In the genomic region with DNA sequence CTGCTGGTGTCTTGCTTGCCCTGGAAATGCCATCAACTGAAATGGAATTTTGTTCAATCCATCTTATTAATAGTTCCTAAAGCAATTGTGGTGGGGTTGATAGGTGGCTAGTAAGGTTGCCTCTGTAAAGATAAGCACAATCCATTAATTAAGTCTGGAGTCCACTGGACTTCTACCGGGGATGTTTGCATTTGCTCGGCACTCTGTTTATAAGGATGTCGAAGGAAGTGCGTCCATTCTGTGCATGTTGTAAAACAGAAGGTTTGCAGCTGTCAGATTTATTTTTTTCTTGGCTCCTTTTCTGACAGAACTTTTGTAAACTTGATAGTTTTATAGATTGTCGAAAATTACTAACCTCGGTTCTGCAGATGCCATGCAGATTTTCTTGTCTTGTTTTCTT, we compare ENCODE assay signal across 12 cellular contexts. TPM values are rescaled to one million over a fixed set of nuclear protein-coding genes. Genes with fewer than 3 reads are reported as not detected.
DNase-seq lines count a peak whose midpoint lies in the region; ATAC-seq, FAIRE-seq and TF ChIP-seq lines count a peak whose summit lies in the region.
"Had no signal": no experiment of that assay in that cellular context is flagged by ENCODE, and none has a peak within 500 bp of the region (broad histone marks: within the 10 kb centered on the region; RNA-seq: fewer than 3 reads in every experiment).

No MANE protein-coding gene starts in this region.

- BruUV-seq in endothelial cell of umbilical vein (replicated peaks; lab: Mats Ljungman, UMichigan) = no TSS peak

- no peaks in the 10 kb centered on the region for H3K9me3 ChIP-seq in SU-DHL-6 (ENCODE audit: insufficient read depth, low read length)
- H3K9me3 ChIP-seq in endothelial cell of umbilical vein (replicated peaks; ENCODE audit: control insufficient read depth, insufficient read depth, low read length) = no peaks in the 10 kb centered on the region
- no peaks in the 10 kb centered on the region for H3K9me3 ChIP-seq in upper lobe of right lung
- H3K9me3 ChIP-seq: thoracic aorta had no signal

- H3K27me3 Mint-ChIP-seq in activated T-cell treated with anti-CD3 and anti-CD28 coated beads, Interleukin-2, amount 50 U/mL, for 4 hours (ENCODE audit: low read depth) = no peaks in the 10 kb centered on the region
- H3K27me3 Mint-ChIP-seq in stimulated activated naive CD8-positive, alpha-beta T cell treated with anti-CD3 and anti-CD28 coated beads, Interleukin-15, amount 100 ng/mL, for 72 hours = no peaks in the 10 kb centered on the region

- POLR2A ChIA-PET in endothelial cell of umbilical vein (lab: Charles Lee) = no interaction called here

- intact Hi-C loops in endothelial cell of umbilical vein (cut with micrococcal nuclease) (no loop called here), upper lobe of right lung (cut with DNase I) (no loop called here)

- DNase-seq in activated T-cell treated with anti-CD3 and anti-CD28 coated beads, Interleukin-2, amount 50 U/mL, for 4 hours = no peak
- DNase-seq in activated T-cell treated with anti-CD3 and anti-CD28 coated beads for 4 hours (no peak), endothelial cell of umbilical vein (ENCODE audit: low read depth, low spot score) (peak; percentile 5), upper lobe of right lung (no peak), omental fat pad (ENCODE audit: low spot score) (no peak)
- DNase-seq in stimulated activated naive CD8-positive, alpha-beta T cell treated with anti-CD3 and anti-CD28 coated beads, Interleukin-15, amount 100 ng/mL, for 72 hours = no peak
- DNase-seq: dorsolateral prefrontal cortex, NCI-H1417 treated with DMSO at 0.1 percent for 48 hours had no signal

- H3K27ac ChIP-seq in SU-DHL-6 (ENCODE audit: low read depth, low read length) = peak overlapping the region; percentile 98
- no peak overlapping the region for H3K27ac ChIP-seq in endothelial cell of umbilical vein (ENCODE audit: insufficient read depth, low read depth, low read length)
- H3K27ac ChIP-seq in upper lobe of right lung = no peak overlapping the region
- H3K27ac ChIP-seq: dorsolateral prefrontal cortex, thoracic aorta had no signal

- TF ChIP-seq POLR2A in endothelial cell of umbilical vein (IDR thresholded peaks at IDR 0.05; ENCODE audit: low read depth, low read length) = no peak

- H3K9me2 ChIP-seq in SU-DHL-6 (replicated peaks; ENCODE audit: insufficient read depth, low read length) = no peaks in the 10 kb centered on the region

- H4K20me1 ChIP-seq in SU-DHL-6 (ENCODE audit: low read depth, low read length) (no peaks in the 10 kb centered on the region), endothelial cell of umbilical vein (replicated peaks; ENCODE audit: control insufficient read depth, extremely low read depth, insufficient read depth, low read length) (no peaks in the 10 kb centered on the region)

- TF ChIP-seq CTCF in SU-DHL-6 (IDR thresholded peaks at IDR 0.05; ENCODE audit: insufficient read depth, low read length, poor library complexity, severe bottlenecking) = no peak
- TF ChIP-seq CTCF in endothelial cell of umbilical vein (IDR thresholded peaks at IDR 0.05; ENCODE audit: extremely low read depth in 1 of 2, insufficient read depth in 1 of 2, low read depth in 1 of 2, low read length in 2 of 2) = no peak
- TF ChIP-seq CTCF in upper lobe of right lung (IDR thresholded peaks at IDR 0.05) = no peak
- no peak for TF ChIP-seq CTCF in omental fat pad (IDR thresholded peaks at IDR 0.05)

- no peaks in the 10 kb centered on the region for H3K36me3 ChIP-seq in SU-DHL-6 (ENCODE audit: low read length)
- H3K36me3 ChIP-seq in endothelial cell of umbilical vein (ENCODE audit: control insufficient read depth in 2 of 2, extremely low read depth in 1 of 2, insufficient read depth in 2 of 2, low read length in 2 of 2) = no peaks in the 10 kb centered on the region
- no peaks in the 10 kb centered on the region for H3K36me3 ChIP-seq in upper lobe of right lung
- H3K36me3 ChIP-seq: thoracic aorta had no signal

- peaks cover 97% of the 10 kb centered on the region for H3F3A ChIP-seq in SU-DHL-6 (ENCODE audit: insufficient read depth)

- H3K79me2 ChIP-seq in SU-DHL-6 (ENCODE audit: insufficient read depth, low read length) (peaks cover 84% of the 10 kb centered on the region), endothelial cell of umbilical vein (ENCODE audit: control insufficient read depth, insufficient read depth, low read length) (no peaks in the 10 kb centered on the region)

- CTCF ChIA-PET in endothelial cell of umbilical vein (lab: Charles Lee) = interaction anchor here (1.4 kb wide), 1 partner anchor 13 kb away, joined by 3 read pairs; no protein-coding TSS in a partner anchor

- H3K4me1 ChIP-seq in endothelial cell of umbilical vein (ENCODE audit: control insufficient read depth, extremely low read depth, insufficient read depth, low read length) (peaks cover 7% of the 10 kb centered on the region), upper lobe of right lung (peaks cover 20% of the 10 kb centered on the region)

- no peak for ATAC-seq in activated T-cell treated with anti-CD3 and anti-CD28 coated beads, Interleukin-2, amount 50 U/mL, for 4 hours
- no peak for ATAC-seq in stimulated activated naive CD8-positive, alpha-beta T cell treated with anti-CD3 and anti-CD28 coated beads, Interleukin-15, amount 100 ng/mL, for 72 hours
- no peak for ATAC-seq in upper lobe of right lung
- ATAC-seq in GM21360 (IDR thresholded peaks at IDR 0.05; ENCODE audit: unreplicated experiment) = no peak
- ATAC-seq in omental fat pad (ENCODE audit: low FRiP score) = no peak

- H3K4me1 Mint-ChIP-seq in activated T-cell treated with anti-CD3 and anti-CD28 coated beads, Interleukin-2, amount 50 U/mL, for 4 hours (ENCODE audit: low read depth) = peaks cover 96% of the 10 kb centered on the region
- H3K4me1 Mint-ChIP-seq in stimulated activated naive CD8-positive, alpha-beta T cell treated with anti-CD3 and anti-CD28 coated beads, Interleukin-15, amount 100 ng/mL, for 72 hours = peaks cover 98% of the 10 kb centered on the region

- peak overlapping the region; percentile 94 for H3K4me2 ChIP-seq in SU-DHL-6 (ENCODE audit: low read depth, low read length, poor library complexity, severe bottlenecking)
- no peak overlapping the region for H3K4me2 ChIP-seq in endothelial cell of umbilical vein (ENCODE audit: insufficient read depth, low read length)
- H3K4me2 ChIP-seq: smooth muscle cell had no signal

- H3K9ac ChIP-seq in SU-DHL-6 (ENCODE audit: low read length) = peak overlapping the region; percentile 56
- no peak overlapping the region for H3K9ac ChIP-seq in endothelial cell of umbilical vein (replicated peaks; ENCODE audit: extremely low read depth, insufficient read depth, low read length)

- no peaks in the 10 kb centered on the region for H3K9me3 Mint-ChIP-seq in activated T-cell treated with anti-CD3 and anti-CD28 coated beads, Interleukin-2, amount 50 U/mL, for 4 hours
- no peaks in the 10 kb centered on the region for H3K9me3 Mint-ChIP-seq in stimulated activated naive CD8-positive, alpha-beta T cell treated with anti-CD3 and anti-CD28 coated beads, Interleukin-15, amount 100 ng/mL, for 72 hours

- dilution Hi-C loops in endothelial cell of umbilical vein (cut with MboI; ENCODE audit: extremely low pct_ligation_motif_present, low sequenced_read_pairs) = no loop called here

- peak overlapping the region; percentile 32 for H3K4me3 ChIP-seq in SU-DHL-6 (ENCODE audit: insufficient read depth, low read length, poor library complexity, severe bottlenecking)
- no peak overlapping the region for H3K4me3 ChIP-seq in endothelial cell of umbilical vein (replicated peaks in 1 of 3; ENCODE audit: insufficient read depth in 1 of 3, low read depth in 1 of 3, low read length in 3 of 3)
- no peak overlapping the region for H3K4me3 ChIP-seq in upper lobe of right lung
- H3K4me3 ChIP-seq: dorsolateral prefrontal cortex, smooth muscle cell, thoracic aorta had no signal

- no peak overlapping the region for H2AFZ ChIP-seq in SU-DHL-6 (ENCODE audit: low read depth, low read length, severe bottlenecking)
- H2AFZ ChIP-seq in endothelial cell of umbilical vein (ENCODE audit: low read depth, low read length) = no peak overlapping the region

- peaks cover 27% of the 10 kb centered on the region for H3K36me3 Mint-ChIP-seq in activated T-cell treated with anti-CD3 and anti-CD28 coated beads, Interleukin-2, amount 50 U/mL, for 4 hours (ENCODE audit: insufficient read depth)

- no peak for FAIRE-seq in endothelial cell of umbilical vein (lab: Jason Lieb, UNC)

- peak overlapping the region; percentile 91 to 97 for H3K27ac Mint-ChIP-seq in stimulated activated naive CD8-positive, alpha-beta T cell treated with anti-CD3 and anti-CD28 coated beads, Interleukin-15, amount 100 ng/mL, for 72 hours

- H3K27me3 ChIP-seq in SU-DHL-6 (ENCODE audit: low read length) (no peaks in the 10 kb centered on the region), endothelial cell of umbilical vein (ENCODE audit: control insufficient read depth in 2 of 2, insufficient read depth in 2 of 2, low read length in 2 of 2) (no peaks in the 10 kb centered on the region), upper lobe of right lung (no peaks in the 10 kb centered on the region)

- peak overlapping the region; percentile 76 for H3K4me3 Mint-ChIP-seq in activated T-cell treated with anti-CD3 and anti-CD28 coated beads, Interleukin-2, amount 50 U/mL, for 4 hours
- H3K4me3 Mint-ChIP-seq in stimulated activated naive CD8-positive, alpha-beta T cell treated with anti-CD3 and anti-CD28 coated beads, Interleukin-15, amount 100 ng/mL, for 72 hours = peak overlapping the region; percentile 79 to 85

- H3K9me1 ChIP-seq in endothelial cell of umbilical vein (replicated peaks; ENCODE audit: control insufficient read depth, extremely low read depth, insufficient read depth, low read length) = no peaks in the 10 kb centered on the region

TF ChIP-seq in endothelial cell of umbilical vein, 7 proteins besides CTCF, POLR2A, EP300 and RAD21 (continues in another document):
- TF ChIP-seq GATA2 (IDR thresholded peaks at IDR 0.05; ENCODE audit: insufficient read depth, insufficient read length, low read depth, low read length) = no peak
- TF ChIP-seq, protein P1, sequence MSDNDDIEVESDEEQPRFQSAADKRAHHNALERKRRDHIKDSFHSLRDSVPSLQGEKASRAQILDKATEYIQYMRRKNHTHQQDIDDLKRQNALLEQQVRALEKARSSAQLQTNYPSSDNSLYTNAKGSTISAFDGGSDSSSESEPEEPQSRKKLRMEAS (IDR thresholded peaks at IDR 0.05; ENCODE audit: insufficient read depth, insufficient read length) = no peak

RNA-seq across cellular contexts. Expression of gene TNFAIP8, which starts 12.8 kb away (rescaled TPM):
- 100 to 1,000 TPM; 275 to 314 (median 282) TPM for total RNA-seq in activated T-cell treated with anti-CD3 and anti-CD28 coated beads, Interleukin-2, amount 50 U/mL, for 4 hours
- total RNA-seq in endothelial cell of umbilical vein (6.0 and 7.4 TPM in 2 replicates), upper lobe of right lung (22.4 TPM), omental fat pad (100 to 1,000 TPM in 1 of 4 donors, 10 to 100 TPM in 3; 24.4 to 106 (median 75.0) TPM)
- 3.0 and 4.7 TPM in 2 replicates for polyA plus RNA-seq in endothelial cell of umbilical vein
- 7.6 and 10.1 TPM in 2 replicates for polyA plus RNA-seq in endothelial cell of umbilical vein (2011; cell fraction: cytosol; rRNA removed)
- 2.5 and 4.2 TPM in 2 replicates for polyA plus RNA-seq in endothelial cell of umbilical vein (2011; cell fraction: nucleus; rRNA removed)
- polyA plus RNA-seq in endothelial cell of umbilical vein (2012) = 8.0 and 11.7 TPM in 2 replicates
- polyA minus RNA-seq in endothelial cell of umbilical vein = 1.9 and 6.2 TPM in 2 replicates
- 27.8 TPM for polyA minus RNA-seq in endothelial cell of umbilical vein (2011; cell fraction: cytosol; rRNA and poly(A)+ RNA removed)
- 4.7 and 4.9 TPM in 2 replicates for polyA minus RNA-seq in endothelial cell of umbilical vein (2011; cell fraction: nucleus; rRNA and poly(A)+ RNA removed)
